ENCODE assay signal across 21 cellular contexts in genomic region chr22:29139965-29140782, GRCh38.
DNase-seq lines count a peak whose midpoint lies in the region; ATAC-seq and TF ChIP-seq lines count a peak whose summit lies in the region.
"Had no signal": no experiment of that assay in that cellular context is flagged by ENCODE, and none has a peak within 500 bp of the region (broad histone marks: within the 10 kb centered on the region; RNA-seq: fewer than 3 reads in every experiment).

No MANE protein-coding gene starts in this region.

- no peaks in the 10 kb centered on the region for H4K20me1 ChIP-seq in H9 (ENCODE audit: control insufficient read depth, insufficient read depth, insufficient read length)

- H2BK15ac ChIP-seq in H9 (ENCODE audit: low read depth, low read length): no peak overlapping the region

- no peak overlapping the region for H3K4me3 Mint-ChIP-seq in H9
- H3K4me3 Mint-ChIP-seq: activated T-helper 1 cell treated with anti-CD3 and anti-CD28 coated beads, Interleukin-12 subunit alpha, Interleukin-12 subunit beta, Interleukin-2, Interleukin-4 antibody, amounts not matched to agents 30 ng/mL and 10 ng/mL and 1 ng/mL, durations not matched to agents 14 hours and 24 hours and 36 hours; CD4-positive, alpha-beta memory T cell had no signal

- ATAC-seq in lung (ENCODE audit: insufficient read depth, low FRiP score) (peak; percentile 48), upper lobe of right lung (peak; percentile 66)

- no peak overlapping the region for H3K23ac ChIP-seq in H9 (ENCODE audit: insufficient read length, low read depth, low read length)

- H3K27me3 ChIP-seq in lung (ENCODE audit: control insufficient read depth, insufficient read depth): no peaks in the 10 kb centered on the region
- no peaks in the 10 kb centered on the region for H3K27me3 ChIP-seq in upper lobe of right lung
- no peaks in the 10 kb centered on the region for H3K27me3 ChIP-seq in H9 (ENCODE audit: insufficient read depth, low read length)
- H3K27me3 ChIP-seq: dorsolateral prefrontal cortex, esophagus muscularis mucosa had no signal

- no peak overlapping the region for H2AFZ ChIP-seq in H9 (ENCODE audit: low read length)

- H2BK5ac ChIP-seq in H9 (ENCODE audit: insufficient read length, low read length): no peak overlapping the region

- no peak overlapping the region for H3K4me2 ChIP-seq in H9 (ENCODE audit: insufficient read depth, insufficient read length, low read length)

- H3K4me3 ChIP-seq in lung: no peak overlapping the region
- no peak overlapping the region for H3K4me3 ChIP-seq in upper lobe of right lung
- H3K4me3 ChIP-seq: dorsolateral prefrontal cortex, esophagus muscularis mucosa, skin epidermis had no signal

- H3T11ph ChIP-seq in H9 (ENCODE audit: low read length): no peak overlapping the region

- no peaks in the 10 kb centered on the region for H3K9me3 Mint-ChIP-seq in H9
- H3K9me3 Mint-ChIP-seq: activated T-helper 1 cell treated with anti-CD3 and anti-CD28 coated beads, Interleukin-12 subunit alpha, Interleukin-12 subunit beta, Interleukin-2, Interleukin-4 antibody, amounts not matched to agents 30 ng/mL and 10 ng/mL and 1 ng/mL, durations not matched to agents 14 hours and 24 hours and 36 hours; CD4-positive, alpha-beta memory T cell had no signal

- H3K18ac ChIP-seq in H9 (ENCODE audit: insufficient read length, low read depth, low read length): no peak overlapping the region

- no peaks in the 10 kb centered on the region for H3K23me2 ChIP-seq in H9 (ENCODE audit: insufficient read length, low read depth, low read length, poor library complexity, severe bottlenecking)

- peak overlapping the region in 1 of 3 experiments; percentile 40; a peak in 1 of 7 replicates for H3K27ac Mint-ChIP-seq in H9
- H3K27ac Mint-ChIP-seq: activated T-helper 1 cell treated with anti-CD3 and anti-CD28 coated beads, Interleukin-12 subunit alpha, Interleukin-12 subunit beta, Interleukin-2, Interleukin-4 antibody, amounts not matched to agents 30 ng/mL and 10 ng/mL and 1 ng/mL, durations not matched to agents 14 hours and 24 hours and 36 hours; CD4-positive, alpha-beta memory T cell had no signal

- no peaks in the 10 kb centered on the region for H3K79me2 ChIP-seq in H9 (ENCODE audit: insufficient read depth, low read length)

- DNase-seq in NCI-H82 (lab: John Stamatoyannopoulos, UW) (peak; percentile 63), NCI-H82 treated with DMSO at 0.1 percent for 48 hours (lab: John Stamatoyannopoulos, UW; ENCODE audit: unreplicated experiment) (no peak), fibroblast of peridontal ligament (ENCODE audit: extremely low read depth) (peak; percentile 25), lung (ENCODE audit: low spot score) (no peak), upper lobe of right lung (no peak), H9 (no peak), globus pallidus (ENCODE audit: low spot score) (no peak), DMS79 (lab: John Stamatoyannopoulos, UW) (no peak)
- DNase-seq: activated CD4-positive, alpha-beta T cell treated with anti-CD3 and anti-CD28 coated beads, Interleukin-2, amount 50 U/mL, for 1 hour; CD4-positive, alpha-beta memory T cell; dorsolateral prefrontal cortex; EL; Karpas-422; mesendoderm; NCI-H1436; stimulated activated naive CD4-positive, alpha-beta T cell treated with Interleukin-2 at 50 U/mL for 16 hours had no signal

- peaks cover 29 to 34% of the 10 kb centered on the region in 2 experiments for H3K4me1 Mint-ChIP-seq in H9
- H3K4me1 Mint-ChIP-seq: CD4-positive, alpha-beta memory T cell had no signal

- H3K56ac ChIP-seq in H9 (ENCODE audit: insufficient read length, low read depth, low read length): no peak overlapping the region

- H2AK5ac ChIP-seq in H9 (ENCODE audit: insufficient read length, low read length): no peak overlapping the region

- TF ChIP-seq CTCF in lung (IDR thresholded peaks at IDR 0.05; ENCODE audit: control extremely low read depth, extremely low read depth) (no peak), upper lobe of right lung (IDR thresholded peaks at IDR 0.05) (no peak), H9 (conservative IDR thresholded peaks at IDR 0.05) (no peak)

- peaks cover 2% of the 10 kb centered on the region; the same call in 1 of the 2 replicates for H3K27me3 Mint-ChIP-seq in H9 (ENCODE audit: low read depth)

- no peak overlapping the region for H4K91ac ChIP-seq in H9 (ENCODE audit: insufficient read length, low read depth, low read length)

- H3K36me3 ChIP-seq in lung (ENCODE audit: control insufficient read depth in 2 of 2, insufficient read depth in 2 of 2, low read length in 2 of 2): peaks cover 3 to 7% of the 10 kb centered on the region in 2 donors
- H3K36me3 ChIP-seq in upper lobe of right lung: peaks cover 10% of the 10 kb centered on the region

- H3K4ac ChIP-seq in H9 (ENCODE audit: low read depth, low read length): no peak overlapping the region

- H2BK20ac ChIP-seq in H9 (ENCODE audit: low read depth, low read length, poor library complexity, severe bottlenecking): no peak overlapping the region

- peaks cover 0 to 10% of the 10 kb centered on the region in 2 donors for H3K4me1 ChIP-seq in lung (ENCODE audit: control insufficient read depth in 2 of 2, insufficient read depth in 2 of 2, low read length in 2 of 2)
- H3K4me1 ChIP-seq in upper lobe of right lung: peaks cover 18% of the 10 kb centered on the region
- peaks cover 11% of the 10 kb centered on the region; the same call in 1 of the 2 replicates for H3K4me1 ChIP-seq in H9 (ENCODE audit: insufficient read depth, low read length)

- H2BK12ac ChIP-seq in H9 (ENCODE audit: insufficient read length, low read depth, low read length): no peak overlapping the region

- no peak overlapping the region for H4K5ac ChIP-seq in H9 (ENCODE audit: insufficient read length, low read depth, low read length)

- peaks cover 0 to 3% (median 2%) of the 10 kb centered on the region in 3 experiments; a peak in 2 of 7 replicates for H3K36me3 Mint-ChIP-seq in H9 (ENCODE audit: insufficient read depth in 1 of 3, low read depth in 3 of 3)
- H3K36me3 Mint-ChIP-seq: CD4-positive, alpha-beta memory T cell had no signal

- peak overlapping the region in 1 of 2 donors; percentile 5 for H3K27ac ChIP-seq in lung (ENCODE audit: low read depth in 1 of 2, low read length in 1 of 2)
- peak overlapping the region; percentile 9 for H3K27ac ChIP-seq in upper lobe of right lung
- H3K27ac ChIP-seq in H9 (ENCODE audit: insufficient read length, low read depth, low read length): no peak overlapping the region
- H3K27ac ChIP-seq: 22Rv1, esophagus muscularis mucosa, HL-60 had no signal

- H3K9me3 ChIP-seq in lung (ENCODE audit: control insufficient read depth in 2 of 2, insufficient read depth in 1 of 2, low read length in 1 of 2): no peaks in the 10 kb centered on the region
- no peaks in the 10 kb centered on the region for H3K9me3 ChIP-seq in upper lobe of right lung
- H3K9me3 ChIP-seq in H9 (ENCODE audit: control insufficient read depth, low read depth, low read length): no peaks in the 10 kb centered on the region
- H3K9me3 ChIP-seq: esophagus muscularis mucosa had no signal

- H3K9ac ChIP-seq in H9 (ENCODE audit: extremely low read depth, insufficient read length, low read length): no peak overlapping the region

- intact Hi-C loops in upper lobe of right lung (cut with DNase I): no loop called here

- no peak overlapping the region for H2BK120ac ChIP-seq in H9 (ENCODE audit: low read depth, low read length, poor library complexity, severe bottlenecking)

- H4K8ac ChIP-seq in H9 (replicated peaks; ENCODE audit: insufficient read length, low read depth, low read length): no peak overlapping the region

- H3K79me1 ChIP-seq in H9 (ENCODE audit: insufficient read depth, low read depth, low read length, poor library complexity, severe bottlenecking): no peaks in the 10 kb centered on the region

- H3K14ac ChIP-seq in H9 (ENCODE audit: insufficient read depth, low read length): no peak overlapping the region

- WGBS in lung, 2 donors: 52 to 60% methylated on average over 8 of the region's 8 CpGs
- no CpG with 5 or more reads among the region's 8 CpGs for WGBS in H9 (ENCODE audit: extremely low coverage, insufficient read length, low lambda C conversion rate)

Comparison
In these comparisons a context has a peak if more than half of its experiments do, and no peak if none do; other contexts are left out.
1. DNase-seq: peak in NCI-H82 (single experiment) and fibroblast of peridontal ligament (single experiment); none in NCI-H82 treated with DMSO at 0.1 percent for 48 hours (single experiment), lung (single experiment), upper lobe of right lung (single experiment), H9 (single experiment), globus pallidus (single experiment) and DMS79 (single experiment).